ENCODE assay signal across 1 cellular context in genomic region chr10:72653383-72654096, GRCh38.
TF ChIP-seq lines count a peak whose summit lies in the region.

No MANE protein-coding gene starts in this region.

TF ChIP-seq in HepG2, 621 proteins besides CTCF, POLR2A, EP300 and RAD21 (continued from another document):
- TF ChIP-seq ZNF574 (CRISPR knock-in tag; IDR thresholded peaks at IDR 0.05): no peak
- no peak for TF ChIP-seq CREB3 (CRISPR knock-in tag; IDR thresholded peaks at IDR 0.05)
- no peak for TF ChIP-seq DMTF1 (CRISPR knock-in tag; IDR thresholded peaks at IDR 0.05)
- no peak for TF ChIP-seq DR1 (CRISPR knock-in tag; IDR thresholded peaks at IDR 0.05)
- TF ChIP-seq ZNF749 (CRISPR knock-in tag; IDR thresholded peaks at IDR 0.05; ENCODE audit: borderline replicate concordance): no peak
- no peak for TF ChIP-seq HOXA3 (CRISPR knock-in tag; IDR thresholded peaks at IDR 0.05)
- TF ChIP-seq MYNN (CRISPR knock-in tag; IDR thresholded peaks at IDR 0.05; ENCODE audit: low read depth): no peak
- TF ChIP-seq MTA3 (CRISPR knock-in tag; IDR thresholded peaks at IDR 0.05): no peak
- no peak for TF ChIP-seq CCDC6 (CRISPR knock-in tag; IDR thresholded peaks at IDR 0.05)
- no peak for TF ChIP-seq ZNF232 (CRISPR knock-in tag; IDR thresholded peaks at IDR 0.05; ENCODE audit: borderline replicate concordance)
- TF ChIP-seq ARNT (IDR thresholded peaks at IDR 0.05): no peak
- TF ChIP-seq ZNF550 (CRISPR knock-in tag; IDR thresholded peaks at IDR 0.05; ENCODE audit: borderline replicate concordance): no peak
